9 cellular contexts compared by ENCODE assay signal in genomic region chr4:148998719-148999118, GRCh38.
DNase-seq lines count a peak whose midpoint lies in the region; ATAC-seq and TF ChIP-seq lines count a peak whose summit lies in the region.
"Had no signal": no experiment of that assay in that cellular context is flagged by ENCODE, and none has a peak within 500 bp of the region (broad histone marks: within the 10 kb centered on the region; RNA-seq: fewer than 3 reads in every experiment).

No MANE protein-coding gene starts in this region.

- H3K9me3 ChIP-seq in Peyer's patch = no peaks in the 10 kb centered on the region

- no peak overlapping the region for H3K27ac ChIP-seq in Peyer's patch

- H3K4me3 Mint-ChIP-seq in nephron progenitor cell = no peak overlapping the region

- peak; percentile 34; the same call in 1 of the 2 replicates for TF ChIP-seq CTCF in GM12874 (IDR thresholded peaks at IDR 0.05; ENCODE audit: insufficient read depth, low read depth, low read length)
- peak; percentile 37; the same call in 1 of the 2 replicates for TF ChIP-seq CTCF in WI38 (IDR thresholded peaks at IDR 0.05; ENCODE audit: low read depth, low read length)
- TF ChIP-seq CTCF in nephron progenitor cell (IDR thresholded peaks at IDR 0.05) = peak; percentile 30
- TF ChIP-seq CTCF in Peyer's patch (IDR thresholded peaks at IDR 0.05) = no peak

- no peaks in the 10 kb centered on the region for H3K4me1 Mint-ChIP-seq in nephron progenitor cell

- no peaks in the 10 kb centered on the region for H3K36me3 Mint-ChIP-seq in nephron progenitor cell (ENCODE audit: low read depth)

- H3K4me1 ChIP-seq in Peyer's patch = no peaks in the 10 kb centered on the region

- no peaks in the 10 kb centered on the region for H3K9me3 Mint-ChIP-seq in nephron progenitor cell

- ATAC-seq in HG03103 (IDR thresholded peaks at IDR 0.05; ENCODE audit: low read depth, unreplicated experiment) (peak; percentile 71), HG03571 (IDR thresholded peaks at IDR 0.05; ENCODE audit: unreplicated experiment) (no peak)

- DNase-seq in nephron progenitor cell = no peak
- DNase-seq in globus pallidus (ENCODE audit: low spot score) = no peak
- no peak for DNase-seq in Peyer's patch
- DNase-seq: stimulated activated CD4-positive, alpha-beta T cell treated with anti-CD3 and anti-CD28 coated beads, Interleukin-4, amount 100 ng/mL, for 1 hour had no signal

- no peaks in the 10 kb centered on the region for H3K27me3 Mint-ChIP-seq in nephron progenitor cell (ENCODE audit: low read depth, poor library complexity)

- no peak overlapping the region for H3K27ac Mint-ChIP-seq in nephron progenitor cell

- no peak overlapping the region for H3K4me3 ChIP-seq in WI38 (ENCODE audit: low read depth, low read length)
- H3K4me3 ChIP-seq in Peyer's patch = no peak overlapping the region
- H3K4me3 ChIP-seq: lung had no signal

- H3K27me3 ChIP-seq in Peyer's patch = no peaks in the 10 kb centered on the region

- no peak for TF ChIP-seq POLR2A in Peyer's patch (IDR thresholded peaks at IDR 0.05)

- H3K36me3 ChIP-seq in Peyer's patch = no peaks in the 10 kb centered on the region

Comparison
In these comparisons a context has a peak if more than half of its experiments do, and no peak if none do; other contexts are left out.
1. CTCF ChIP-seq: peak in GM12874 (single experiment), WI38 (single experiment) and nephron progenitor cell (single experiment); none in Peyer's patch (0 of 6).